Comparison of ENCODE assay signal across 23 cellular contexts in genomic region chr5:134892282-134892681, GRCh38.
"Had no signal": no experiment of that assay in that cellular context is flagged by ENCODE, and none has a peak within 500 bp of the region (broad histone marks: within the 10 kb centered on the region; RNA-seq: fewer than 3 reads in every experiment).

No MANE protein-coding gene starts in this region.

- H3K27ac Mint-ChIP-seq: stimulated activated naive B cell treated with anti-CD40 and anti-IgM and Interleukin-4, amounts not matched to agents 10 μg/mL and 1 μg/mL and 100 μg/mL, for 72 hours had no signal

- H3K9me3 Mint-ChIP-seq: naive thymus-derived CD8-positive, alpha-beta T cell; stimulated activated naive B cell treated with anti-CD40 and anti-IgM and Interleukin-4, amounts not matched to agents 10 μg/mL and 1 μg/mL and 100 μg/mL, for 72 hours had no signal

- H3K4me1 ChIP-seq: colonic mucosa, heart right ventricle, spleen, suprapubic skin, tibial artery, upper lobe of left lung, uterus had no signal

- H3K9me3 ChIP-seq: colonic mucosa, heart right ventricle, mucosa of descending colon, neutrophil, spleen, suprapubic skin, tibial artery, upper lobe of left lung, uterus had no signal

- ATAC-seq: esophagus mucosa; heart right ventricle; mucosa of descending colon; naive thymus-derived CD8-positive, alpha-beta T cell; sciatic nerve; stimulated activated naive B cell treated with anti-CD40 and anti-IgM and Interleukin-4, amounts not matched to agents 10 μg/mL and 1 μg/mL and 100 μg/mL, for 72 hours had no signal

- FAIRE-seq: endometrium, frontal cortex, islet of Langerhans had no signal

- H3K4me3 Mint-ChIP-seq: naive thymus-derived CD8-positive, alpha-beta T cell; stimulated activated naive B cell treated with anti-CD40 and anti-IgM and Interleukin-4, amounts not matched to agents 10 μg/mL and 1 μg/mL and 100 μg/mL, for 72 hours had no signal

- H3K27me3 ChIP-seq: colonic mucosa, dorsolateral prefrontal cortex, heart right ventricle, neutrophil, spleen, suprapubic skin, tibial artery, upper lobe of left lung, uterus had no signal

- H3K27ac ChIP-seq: colonic mucosa, dorsolateral prefrontal cortex, heart right ventricle, neutrophil, spleen, suprapubic skin, tibial artery, upper lobe of left lung, uterus had no signal

- DNase-seq: colonic mucosa; dorsolateral prefrontal cortex; effector CD8-positive, alpha-beta T cell; heart right ventricle; hypothalamus; kidney glomerular epithelial cell; mucosa of descending colon; naive thymus-derived CD8-positive, alpha-beta T cell; spleen; stimulated activated CD4-positive, alpha-beta T cell treated with anti-CD3 and anti-CD28 coated beads, Interleukin-15, amount 100 ng/mL, for 24 hours; stimulated activated CD4-positive, alpha-beta T cell treated with anti-CD3 and anti-CD28 coated beads, Interleukin-1b, Interleukin-23, amount 100 ng/mL, for 48 hours; stimulated activated CD4-positive, alpha-beta T cell treated with anti-CD3 and anti-CD28 coated beads, Interleukin-4, amount 100 ng/mL, for 24 hours; stimulated activated naive B cell treated with anti-CD40 and anti-IgM and Interleukin-4, amounts not matched to agents 10 μg/mL and 1 μg/mL and 100 μg/mL, for 72 hours; tibial artery; upper lobe of left lung; uterus had no signal

- H3K4me3 ChIP-seq: colonic mucosa, dorsolateral prefrontal cortex, heart right ventricle, mucosa of descending colon, spleen, suprapubic skin, tibial artery, upper lobe of left lung, uterus had no signal

- H3K36me3 ChIP-seq: colonic mucosa, uterus had no signal

- H3K27me3 Mint-ChIP-seq: naive thymus-derived CD8-positive, alpha-beta T cell; stimulated activated naive B cell treated with anti-CD40 and anti-IgM and Interleukin-4, amounts not matched to agents 10 μg/mL and 1 μg/mL and 100 μg/mL, for 72 hours had no signal
